Comparison of ENCODE assay signal across 20 cellular contexts in genomic region chr12:69908208-69908607, GRCh38.
DNase-seq lines count a peak whose midpoint lies in the region; ATAC-seq, FAIRE-seq and TF ChIP-seq lines count a peak whose summit lies in the region.
"Had no signal": no experiment of that assay in that cellular context is flagged by ENCODE, and none has a peak within 500 bp of the region (broad histone marks: within the 10 kb centered on the region; RNA-seq: fewer than 3 reads in every experiment).

No MANE protein-coding gene starts in this region.

- FAIRE-seq in bronchial epithelial cell (lab: Jason Lieb, UNC), result no peak
- FAIRE-seq: D721Med had no signal

- DNase-seq in EH (ENCODE audit: low read depth) (peak; percentile 11), bronchial epithelial cell (ENCODE audit: low read depth) (peak; percentile 64), glomerular endothelial cell (ENCODE audit: extremely low read depth, low read depth, low spot score) (peak; percentile 75), pulmonary artery endothelial cell (ENCODE audit: low read depth, low spot score) (peak; percentile 93), DMS79 (lab: John Stamatoyannopoulos, UW) (no peak), NCI-H510A treated with DMSO at 0.1 percent for 48 hours (lab: John Stamatoyannopoulos, UW) (no peak)
- DNase-seq: activated CD4-positive, alpha-beta T cell treated with anti-CD3 and anti-CD28 coated beads for 4 hours; activated T-cell treated with anti-CD3 and anti-CD28 coated beads, Interleukin-2, amount 50 U/mL, for 24 hours; C1 segment of cervical spinal cord; NCI-H1105; NCI-H2029; NCI-H345; NCI-H774; spleen; stimulated activated CD4-positive, alpha-beta T cell treated with anti-CD3 and anti-CD28 coated beads, Interleukin-4, amount 100 ng/mL, for 24 hours; stimulated activated naive B cell treated with anti-CD40 and anti-IgM and Interleukin-4, amounts not matched to agents 10 μg/mL and 1 μg/mL and 100 μg/mL, for 72 hours had no signal

- H3K4me3 ChIP-seq in bronchial epithelial cell (ENCODE audit: low read depth, low read length), result no peak overlapping the region
- H3K4me3 ChIP-seq: spleen, suprapubic skin had no signal

- TF ChIP-seq CTCF in bronchial epithelial cell (IDR thresholded peaks at IDR 0.05; ENCODE audit: insufficient read depth, low read length, severe bottlenecking), result no peak

- no peaks in the 10 kb centered on the region for H3K27me3 ChIP-seq in bronchial epithelial cell (ENCODE audit: control insufficient read depth, insufficient read depth, low read length)
- H3K27me3 ChIP-seq: spleen, suprapubic skin had no signal

- no peaks in the 10 kb centered on the region for H3K36me3 ChIP-seq in bronchial epithelial cell (ENCODE audit: control insufficient read depth, insufficient read depth, low read length)
- H3K36me3 ChIP-seq: spleen, suprapubic skin had no signal

- ATAC-seq in HG02759 (IDR thresholded peaks at IDR 0.05; ENCODE audit: unreplicated experiment), result no peak
- ATAC-seq: SK-N-SH treated with all-trans-retinoic acid at 6 μM for 48 hours; stimulated activated naive B cell treated with anti-CD40 and anti-IgM and Interleukin-4, amounts not matched to agents 10 μg/mL and 1 μg/mL and 100 μg/mL, for 72 hours had no signal

Comparison
In these comparisons a context has a peak if more than half of its experiments do, and no peak if none do; other contexts are left out.
1. DNase-seq: peak in EH (single experiment), bronchial epithelial cell (single experiment), glomerular endothelial cell (single experiment) and pulmonary artery endothelial cell (single experiment); none in DMS79 (single experiment) and NCI-H510A treated with DMSO at 0.1 percent for 48 hours (single experiment).